18 cellular contexts compared by ENCODE assay signal in the genomic region with DNA sequence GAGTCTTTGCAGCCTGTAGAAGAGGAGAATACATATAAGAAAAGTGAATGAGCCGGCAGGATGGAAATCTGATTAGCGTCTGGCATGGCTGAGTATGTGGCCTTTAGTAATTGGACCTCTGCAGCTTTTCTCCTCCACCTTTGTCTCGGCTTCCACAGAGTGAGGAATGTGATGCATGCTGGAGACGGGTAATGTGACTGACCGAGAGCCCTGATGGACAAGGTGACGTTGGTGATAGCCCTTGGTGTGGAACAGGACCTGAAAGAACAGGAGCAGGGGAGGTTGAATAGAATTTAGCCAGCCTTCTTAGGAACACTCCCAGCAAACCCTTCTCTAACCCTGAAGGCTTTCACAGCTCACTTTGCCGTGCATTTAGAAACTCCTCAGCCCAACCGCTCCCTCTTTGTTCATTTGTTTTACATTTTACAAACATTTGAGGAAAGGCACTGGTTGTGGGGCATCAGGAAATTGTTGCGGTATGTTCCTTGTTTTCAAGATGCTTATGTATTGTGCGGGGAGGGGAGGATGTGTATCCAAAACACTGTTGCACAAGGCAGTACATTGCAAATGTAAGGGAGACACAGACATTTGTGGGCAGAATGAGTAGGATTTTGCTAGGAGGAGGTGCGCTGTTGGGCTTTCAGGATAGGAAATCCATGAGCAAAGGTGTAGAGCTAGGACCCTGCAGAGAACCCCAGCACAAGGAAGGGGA. TPM values are rescaled to one million over a fixed set of nuclear protein-coding genes. Genes with fewer than 3 reads are reported as not detected.
DNase-seq lines count a peak whose midpoint lies in the region; ATAC-seq lines count a peak whose summit lies in the region.
"Had no signal": no experiment of that assay in that cellular context is flagged by ENCODE, and none has a peak within 500 bp of the region (broad histone marks: within the 10 kb centered on the region; RNA-seq: fewer than 3 reads in every experiment).

No MANE protein-coding gene starts in this region.

- H3K9me3 Mint-ChIP-seq in activated naive CD8-positive, alpha-beta T cell (ENCODE audit: low read depth), result no peaks in the 10 kb centered on the region
- H3K9me3 Mint-ChIP-seq in activated naive CD8-positive, alpha-beta T cell treated with anti-CD3 and anti-CD28 coated beads for 36 hours, result no peaks in the 10 kb centered on the region
- no peaks in the 10 kb centered on the region for H3K9me3 Mint-ChIP-seq in stimulated activated naive B cell treated with anti-CD40 and anti-IgM and Interleukin-4, amounts not matched to agents 10 μg/mL and 1 μg/mL and 100 μg/mL, for 72 hours
- H3K9me3 Mint-ChIP-seq: dendritic cell treated with granulocyte-macrophage colony-stimulating factor and Interleukin-4, amounts not matched to agents 40 ng/mL and 50 ng/mL, for 4 days had no signal

- ATAC-seq in stimulated activated naive B cell treated with anti-CD40 and anti-IgM and Interleukin-4, amounts not matched to agents 10 μg/mL and 1 μg/mL and 100 μg/mL, for 72 hours (replicated peaks), result no peak
- no peak for ATAC-seq in HG03135 (IDR thresholded peaks at IDR 0.05; ENCODE audit: unreplicated experiment)
- ATAC-seq: esophagus mucosa, mucosa of descending colon had no signal

- H3K27me3 ChIP-seq in mesendoderm (ENCODE audit: insufficient read depth, low read length, poor library complexity), result no peaks in the 10 kb centered on the region

- peak overlapping the region; percentile 48 for H3K23ac ChIP-seq in mesendoderm (ENCODE audit: low read length)

- H3K36me3 Mint-ChIP-seq in activated naive CD8-positive, alpha-beta T cell, result peaks cover 4% of the 10 kb centered on the region
- peaks cover 39% of the 10 kb centered on the region for H3K36me3 Mint-ChIP-seq in activated naive CD8-positive, alpha-beta T cell treated with anti-CD3 and anti-CD28 coated beads for 36 hours
- H3K36me3 Mint-ChIP-seq in stimulated activated naive B cell treated with anti-CD40 and anti-IgM and Interleukin-4, amounts not matched to agents 10 μg/mL and 1 μg/mL and 100 μg/mL, for 72 hours, result peaks cover 18 to 64% of the 10 kb centered on the region in 2 donors

- H3K79me2 ChIP-seq in mesendoderm (ENCODE audit: control insufficient read depth, insufficient read depth, low read length), result peaks cover 62% of the 10 kb centered on the region

- peak overlapping the region; percentile 54 for H3K27ac Mint-ChIP-seq in activated naive CD8-positive, alpha-beta T cell
- no peak overlapping the region for H3K27ac Mint-ChIP-seq in activated naive CD8-positive, alpha-beta T cell treated with anti-CD3 and anti-CD28 coated beads for 36 hours
- peak overlapping the region; percentile 21 for H3K27ac Mint-ChIP-seq in stimulated activated naive B cell treated with anti-CD40 and anti-IgM and Interleukin-4, amounts not matched to agents 10 μg/mL and 1 μg/mL and 100 μg/mL, for 72 hours
- H3K27ac Mint-ChIP-seq: dendritic cell treated with granulocyte-macrophage colony-stimulating factor and Interleukin-4, amounts not matched to agents 40 ng/mL and 50 ng/mL, for 4 days had no signal

- peaks cover 37% of the 10 kb centered on the region for H3K79me1 ChIP-seq in mesendoderm (ENCODE audit: low read length)

- H3K56ac ChIP-seq in mesendoderm (ENCODE audit: low read length), result peak overlapping the region; percentile 85

- H3K36me3 ChIP-seq in mesendoderm (ENCODE audit: control insufficient read depth, insufficient read depth, low read length), result peaks cover 1% of the 10 kb centered on the region

- H2BK15ac ChIP-seq in mesendoderm (replicated peaks; ENCODE audit: low read depth), result no peak overlapping the region

- no peak overlapping the region for H2BK120ac ChIP-seq in mesendoderm (ENCODE audit: low read depth, low read length)

- peak overlapping the region; percentile 84 for H2AK5ac ChIP-seq in mesendoderm (ENCODE audit: low read length)

- no peak for DNase-seq in activated naive CD8-positive, alpha-beta T cell treated with anti-CD3 and anti-CD28 coated beads for 36 hours
- DNase-seq in mesendoderm (peak; percentile 96), medulla oblongata (ENCODE audit: extremely low spot score) (no peak), HK-2 (ENCODE audit: unreplicated experiment) (no peak)
- DNase-seq in stimulated activated naive B cell treated with anti-CD40 and anti-IgM and Interleukin-4, amounts not matched to agents 10 μg/mL and 1 μg/mL and 100 μg/mL, for 72 hours, result no peak
- DNase-seq: activated CD4-positive, alpha-beta T cell treated with anti-CD3 and anti-CD28 coated beads for 1 hour; activated T-cell treated with anti-CD3 and anti-CD28 coated beads, Interleukin-2, amount 50 U/mL, for 1 hour; anterior cingulate cortex; Karpas-422; mucosa of descending colon; NCI-H1417; stimulated activated CD4-positive, alpha-beta T cell treated with anti-CD3 and anti-CD28 coated beads, Interleukin-12 subunit alpha, Interleukin-12 subunit beta, amount 100 ng/mL, for 4 hours had no signal

- H3K4me2 ChIP-seq in mesendoderm (ENCODE audit: low read length), result peak overlapping the region; percentile 10

- no peak overlapping the region for H3K4ac ChIP-seq in mesendoderm (ENCODE audit: low read depth, low read length)

- WGBS in mesendoderm (ENCODE audit: extremely low coverage, insufficient coverage, low lambda C conversion rate), result no CpG with 5 or more reads among the region's 11 CpGs

- H3K4me3 Mint-ChIP-seq in activated naive CD8-positive, alpha-beta T cell, result no peak overlapping the region
- H3K4me3 Mint-ChIP-seq in activated naive CD8-positive, alpha-beta T cell treated with anti-CD3 and anti-CD28 coated beads for 36 hours, result no peak overlapping the region
- H3K4me3 Mint-ChIP-seq in stimulated activated naive B cell treated with anti-CD40 and anti-IgM and Interleukin-4, amounts not matched to agents 10 μg/mL and 1 μg/mL and 100 μg/mL, for 72 hours, result no peak overlapping the region
- H3K4me3 Mint-ChIP-seq: dendritic cell treated with granulocyte-macrophage colony-stimulating factor and Interleukin-4, amounts not matched to agents 40 ng/mL and 50 ng/mL, for 4 days had no signal

- peak overlapping the region; percentile 56 for H3K9ac ChIP-seq in mesendoderm (ENCODE audit: low read length)

- peaks cover 70% of the 10 kb centered on the region for H3K4me1 Mint-ChIP-seq in activated naive CD8-positive, alpha-beta T cell (ENCODE audit: low read depth)
- H3K4me1 Mint-ChIP-seq in activated naive CD8-positive, alpha-beta T cell treated with anti-CD3 and anti-CD28 coated beads for 36 hours, result peaks cover 66% of the 10 kb centered on the region
- peaks cover 53 to 71% of the 10 kb centered on the region in 2 donors for H3K4me1 Mint-ChIP-seq in stimulated activated naive B cell treated with anti-CD40 and anti-IgM and Interleukin-4, amounts not matched to agents 10 μg/mL and 1 μg/mL and 100 μg/mL, for 72 hours

- H3K18ac ChIP-seq in mesendoderm (ENCODE audit: low read length), result peak overlapping the region; percentile 1

- no peaks in the 10 kb centered on the region for H3K27me3 Mint-ChIP-seq in activated naive CD8-positive, alpha-beta T cell
- H3K27me3 Mint-ChIP-seq in activated naive CD8-positive, alpha-beta T cell treated with anti-CD3 and anti-CD28 coated beads for 36 hours, result no peaks in the 10 kb centered on the region
- no peaks in the 10 kb centered on the region for H3K27me3 Mint-ChIP-seq in stimulated activated naive B cell treated with anti-CD40 and anti-IgM and Interleukin-4, amounts not matched to agents 10 μg/mL and 1 μg/mL and 100 μg/mL, for 72 hours
- H3K27me3 Mint-ChIP-seq: dendritic cell treated with granulocyte-macrophage colony-stimulating factor and Interleukin-4, amounts not matched to agents 40 ng/mL and 50 ng/mL, for 4 days had no signal

- H4K8ac ChIP-seq in mesendoderm (ENCODE audit: low read depth, low read length), result no peak overlapping the region

- peak overlapping the region; percentile 80 for H2BK5ac ChIP-seq in mesendoderm (ENCODE audit: low read length)

- no peak overlapping the region for H4K5ac ChIP-seq in mesendoderm (ENCODE audit: low read length)

- peak overlapping the region; percentile 10 for H3K27ac ChIP-seq in angular gyrus (ENCODE audit: low read depth, low read length)
- H3K27ac ChIP-seq in mesendoderm (ENCODE audit: low read depth, low read length), result peak overlapping the region; percentile 62
- H3K27ac ChIP-seq: prostate gland had no signal

- H3K4me3 ChIP-seq in mesendoderm (ENCODE audit: low read length), result no peak overlapping the region
- H3K4me3 ChIP-seq: mucosa of descending colon, prostate gland had no signal

- peaks cover 33% of the 10 kb centered on the region for H3K4me1 ChIP-seq in mesendoderm (ENCODE audit: control insufficient read depth, low read depth, low read length)

RNA-seq across cellular contexts. Expression of a gene that starts 6.9 kb away (rescaled TPM):
- total RNA-seq in activated naive CD8-positive, alpha-beta T cell treated with anti-CD3 and anti-CD28 coated beads for 36 hours, result 10 to 100 TPM; 82.4 TPM
- polyA plus RNA-seq in mesendoderm (2013, experiment 1 of 2), result 34.9 TPM
- 34.2 TPM for polyA plus RNA-seq in mesendoderm (2013, experiment 2 of 2)

RNA-seq across cellular contexts. Expression of a gene that starts 11.9 kb away (rescaled TPM):
- total RNA-seq in activated naive CD8-positive, alpha-beta T cell treated with anti-CD3 and anti-CD28 coated beads for 36 hours, result 10 to 100 TPM; 79.4 to 83.7 TPM
- 17.5 TPM for polyA plus RNA-seq in mesendoderm (2013, experiment 1 of 2)
- 16.2 TPM for polyA plus RNA-seq in mesendoderm (2013, experiment 2 of 2)

RNA-seq across cellular contexts. Expression of a gene that starts 30.9 kb away (rescaled TPM):
- 100 to 1,000 TPM; 193 to 211 TPM for total RNA-seq in activated naive CD8-positive, alpha-beta T cell treated with anti-CD3 and anti-CD28 coated beads for 36 hours
- 90.1 TPM for polyA plus RNA-seq in mesendoderm (2013, experiment 1 of 2)
- polyA plus RNA-seq in mesendoderm (2013, experiment 2 of 2), result 87.9 TPM

RNA-seq across cellular contexts. Expression of a gene that starts 43.1 kb away (rescaled TPM):
- 10 to 100 TPM; 72.3 to 74.2 TPM for total RNA-seq in activated naive CD8-positive, alpha-beta T cell treated with anti-CD3 and anti-CD28 coated beads for 36 hours
- polyA plus RNA-seq in mesendoderm (2013, experiment 1 of 2), result 5.8 TPM
- polyA plus RNA-seq in mesendoderm (2013, experiment 2 of 2), result 5.7 TPM

RNA-seq across cellular contexts. Expression of a gene that starts 56.2 kb away (rescaled TPM):
- 10 to 100 TPM; 11.5 to 11.9 TPM for total RNA-seq in activated naive CD8-positive, alpha-beta T cell treated with anti-CD3 and anti-CD28 coated beads for 36 hours
- 20.7 TPM for polyA plus RNA-seq in mesendoderm (2013, experiment 1 of 2)
- 21.2 TPM for polyA plus RNA-seq in mesendoderm (2013, experiment 2 of 2)
